ENCODE assay signal across 12 cellular contexts in genomic region chr2:131264034-131264433, GRCh38. TPM values are rescaled to one million over a fixed set of nuclear protein-coding genes. Genes with fewer than 3 reads are reported as not detected.
"Had no signal": no experiment of that assay in that cellular context is flagged by ENCODE, and none has a peak within 500 bp of the region (broad histone marks: within the 10 kb centered on the region; RNA-seq: fewer than 3 reads in every experiment).

No MANE protein-coding gene starts in this region.

RNA-seq across cellular contexts. Expression of gene POTEE, which starts 54.7 kb away (rescaled TPM):
- total RNA-seq: kidney epithelial cell, left lobe of liver, left ventricle myocardium inferior, left ventricle myocardium superior, liver, lower leg skin, mononuclear cell, myocyte had no signal
- polyA plus RNA-seq: heart right ventricle, keratinocyte, lung, mammary epithelial cell had no signal
